Comparison of ENCODE assay signal across 21 cellular contexts in genomic region chr5:148147415-148147814, GRCh38. TPM values are rescaled to one million over a fixed set of nuclear protein-coding genes. Genes with fewer than 3 reads are reported as not detected.
DNase-seq lines count a peak whose midpoint lies in the region; ATAC-seq, FAIRE-seq and TF ChIP-seq lines count a peak whose summit lies in the region.
"Had no signal": no experiment of that assay in that cellular context is flagged by ENCODE, and none has a peak within 500 bp of the region (broad histone marks: within the 10 kb centered on the region; RNA-seq: fewer than 3 reads in every experiment).

No MANE protein-coding gene starts in this region.

- no peak overlapping the region for H3K23ac ChIP-seq in trophoblast cell (ENCODE audit: low read length)

- H3K4me1 ChIP-seq in trophoblast cell (ENCODE audit: control insufficient read depth in 1 of 2, insufficient read depth in 2 of 2, low read length in 2 of 2) (peaks cover 0 to 5% of the 10 kb centered on the region in 2 experiments), kidney (ENCODE audit: control insufficient read depth in 1 of 2, insufficient read depth in 1 of 2, low read depth in 1 of 2, low read length in 2 of 2) (no peaks in the 10 kb centered on the region)
- H3K4me1 ChIP-seq: adrenal gland had no signal

- peaks cover 6% of the 10 kb centered on the region for H3K79me1 ChIP-seq in trophoblast cell (ENCODE audit: low read length)

- peak; percentile 29 for DNase-seq in DMS153 treated with DMSO at 0.1 percent for 48 hours (lab: John Stamatoyannopoulos, UW; ENCODE audit: unreplicated experiment)
- peak; percentile 76 for DNase-seq in NCI-H345 (lab: John Stamatoyannopoulos, UW)
- peak in 1 of 2 donors; percentile 53 for DNase-seq in trophoblast cell
- DNase-seq in kidney, result no peak
- no peak for DNase-seq in posterior cingulate gyrus
- DNase-seq in NCI-H524 treated with DMSO at 0.1 percent for 48 hours (lab: John Stamatoyannopoulos, UW), result no peak
- DNase-seq in GM10266 (ENCODE audit: extremely low spot score), result no peak
- DNase-seq: activated CD4-positive, alpha-beta T cell treated with anti-CD3 and anti-CD28 coated beads, Interleukin-2, amount 50 U/mL, for 4 hours; activated gamma-delta T cell; adrenal gland; CD8-positive, alpha-beta memory T cell; dorsolateral prefrontal cortex; erythroblast; kidney glomerular epithelial cell; NCI-H1105 treated with DMSO at 0.1 percent for 48 hours; T-cell had no signal

- H3K79me2 ChIP-seq in trophoblast cell (ENCODE audit: control insufficient read depth, insufficient read depth, low read length, poor library complexity), result no peaks in the 10 kb centered on the region

- H3K4ac ChIP-seq in trophoblast cell (ENCODE audit: low read depth, low read length), result no peak overlapping the region

- H3K14ac ChIP-seq in trophoblast cell (ENCODE audit: low read length), result no peak overlapping the region

- no peak for FAIRE-seq in kidney (lab: Jason Lieb, UNC)
- FAIRE-seq: frontal cortex, GM18507 had no signal

- H4K91ac ChIP-seq in trophoblast cell (ENCODE audit: low read depth, low read length), result no peak overlapping the region

- H3K27me3 ChIP-seq in trophoblast cell (ENCODE audit: insufficient read depth, low read length), result no peaks in the 10 kb centered on the region
- H3K27me3 ChIP-seq: adrenal gland, dorsolateral prefrontal cortex had no signal

- intact Hi-C loops in kidney (cut with DNase I), result no loop called here
- intact Hi-C loops in posterior cingulate gyrus (cut with DNase I), result no loop called here

- H3K18ac ChIP-seq in trophoblast cell (ENCODE audit: low read length), result no peak overlapping the region

- H3K9ac ChIP-seq in trophoblast cell (ENCODE audit: low read length) (no peak overlapping the region), kidney (ENCODE audit: low read length in 2 of 2) (no peak overlapping the region)

- H3K27ac ChIP-seq in trophoblast cell (ENCODE audit: low read depth, low read length) (no peak overlapping the region), kidney (ENCODE audit: low read depth in 2 of 2, low read length in 2 of 2) (no peak overlapping the region)
- H3K27ac ChIP-seq: adrenal gland, dorsolateral prefrontal cortex had no signal

- no peak overlapping the region for H2BK120ac ChIP-seq in trophoblast cell (ENCODE audit: insufficient read depth, low read length, poor library complexity)

- H3K4me2 ChIP-seq in trophoblast cell (ENCODE audit: low read length), result no peak overlapping the region

- H2BK12ac ChIP-seq in trophoblast cell (ENCODE audit: low read length), result no peak overlapping the region

- ATAC-seq in esophagus mucosa, result peak; percentile 33
- ATAC-seq: T-cell had no signal

- H3K9me3 ChIP-seq in trophoblast cell (ENCODE audit: insufficient read depth, low read depth, low read length) (no peaks in the 10 kb centered on the region), kidney (ENCODE audit: control insufficient read depth in 1 of 2, low read length in 2 of 2) (no peaks in the 10 kb centered on the region)
- H3K9me3 ChIP-seq: adrenal gland had no signal

- no peak overlapping the region for H2AFZ ChIP-seq in trophoblast cell (ENCODE audit: insufficient read depth, low read length, poor library complexity)

- H2AK5ac ChIP-seq in trophoblast cell (ENCODE audit: low read length), result no peak overlapping the region

- WGBS in trophoblast cell (ENCODE audit: extremely low coverage, insufficient coverage, insufficient read length), result no CpG with 5 or more reads among the region's 4 CpGs

- H4K8ac ChIP-seq in trophoblast cell (ENCODE audit: low read depth, low read length), result peak overlapping the region; percentile 19

- H3K36me3 ChIP-seq in trophoblast cell (ENCODE audit: control insufficient read depth in 1 of 2, insufficient read depth in 2 of 2, low read length in 2 of 2), result no peaks in the 10 kb centered on the region
- H3K36me3 ChIP-seq in kidney (ENCODE audit: control insufficient read depth in 1 of 2, insufficient read depth in 2 of 2, low read length in 2 of 2), result no peaks in the 10 kb centered on the region
- H3K36me3 ChIP-seq: adrenal gland had no signal

- H3K4me3 ChIP-seq in trophoblast cell (ENCODE audit: low read depth, low read length) (no peak overlapping the region), kidney (ENCODE audit: low read length in 2 of 2) (no peak overlapping the region)
- H3K4me3 ChIP-seq: adrenal gland, dorsolateral prefrontal cortex had no signal

- no peak overlapping the region for H2BK5ac ChIP-seq in trophoblast cell (ENCODE audit: low read depth, low read length, poor library complexity)

- TF ChIP-seq CTCF in kidney (IDR thresholded peaks at IDR 0.05; ENCODE audit: borderline replicate concordance, extremely low read depth, insufficient read depth) (no peak), GM10266 (IDR thresholded peaks at IDR 0.05; ENCODE audit: control insufficient read depth, insufficient read depth, low read depth, missing control alignments) (no peak)

- no peak overlapping the region for H4K12ac ChIP-seq in trophoblast cell (ENCODE audit: low read depth, low read length)

RNA-seq across cellular contexts. Expression of gene SPINK14, which starts 20.9 kb away (rescaled TPM):
- not detected for total RNA-seq in esophagus mucosa
- not detected in 2 replicates for polyA plus RNA-seq in trophoblast cell (2013)
- total RNA-seq in kidney, result not detected
- polyA plus RNA-seq in kidney (ENCODE audit: insufficient read depth, low read depth, low replicate concordance), result not detected
- total RNA-seq: adrenal gland; cardiac septum; CD8-positive, alpha-beta memory T cell; dorsolateral prefrontal cortex; frontal cortex; renal cortical epithelial cell; T-cell had no signal
- polyA plus RNA-seq: adrenal gland; CD8-positive, alpha-beta memory T cell had no signal

RNA-seq across cellular contexts. Expression of gene SPINK6, which starts 55.4 kb away (rescaled TPM):
- 2.9 TPM for total RNA-seq in esophagus mucosa
- polyA plus RNA-seq in trophoblast cell (2013), result not detected in 2 replicates
- total RNA-seq in kidney, result not detected
- polyA plus RNA-seq in kidney (ENCODE audit: insufficient read depth, low read depth, low replicate concordance), result not detected
- total RNA-seq: cardiac septum; CD8-positive, alpha-beta memory T cell; dorsolateral prefrontal cortex; frontal cortex; renal cortical epithelial cell; T-cell had no signal
- polyA plus RNA-seq: adrenal gland; CD8-positive, alpha-beta memory T cell had no signal

Comparison
In these comparisons a context has a peak if more than half of its experiments do, and no peak if none do; other contexts are left out.
1. DNase-seq: peak in DMS153 treated with DMSO at 0.1 percent for 48 hours (single experiment) and NCI-H345 (single experiment); none in kidney (single experiment), posterior cingulate gyrus (0 of 10), NCI-H524 treated with DMSO at 0.1 percent for 48 hours (single experiment) and GM10266 (single experiment).